Comparison of ENCODE assay signal across 17 cellular contexts in the genomic region with DNA sequence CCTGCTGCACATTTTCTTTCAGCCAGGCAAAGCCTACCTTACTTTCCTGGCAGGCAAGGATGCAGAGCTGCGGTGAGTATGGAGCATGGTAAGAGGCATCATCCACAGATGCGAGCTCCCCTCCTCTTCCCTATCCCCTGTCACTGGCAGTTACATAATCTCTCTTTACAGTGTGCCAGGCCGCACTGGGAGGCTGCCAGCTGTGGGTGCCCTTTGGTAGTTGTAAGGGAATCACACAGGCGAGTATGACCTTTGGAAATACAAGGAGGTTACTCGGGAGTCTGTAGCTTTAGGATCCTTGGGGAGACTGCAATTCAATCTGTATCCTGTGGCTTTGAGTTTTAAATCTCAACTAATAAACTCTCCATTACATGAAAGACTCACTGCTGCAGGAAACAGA.
DNase-seq lines count a peak whose midpoint lies in the region; ATAC-seq and TF ChIP-seq lines count a peak whose summit lies in the region.
"Had no signal": no experiment of that assay in that cellular context is flagged by ENCODE, and none has a peak within 500 bp of the region (broad histone marks: within the 10 kb centered on the region; RNA-seq: fewer than 3 reads in every experiment).

No MANE protein-coding gene starts in this region.

- H2BK12ac ChIP-seq in trophoblast cell (ENCODE audit: low read length), result no peak overlapping the region

- H3K4me2 ChIP-seq in trophoblast cell (ENCODE audit: low read length), result no peak overlapping the region

- no peak overlapping the region for H2AK5ac ChIP-seq in trophoblast cell (ENCODE audit: low read length)

- peak; percentile 20 for DNase-seq in Ammon's horn (ENCODE audit: low spot score)
- peak in 2 of 3 donors; percentile 64 to 65 for DNase-seq in Peyer's patch
- DNase-seq in right cardiac atrium, result peak; percentile 23 to 67 (median 56)
- DNase-seq in trophoblast cell, result no peak
- DNase-seq in GM19240 (ENCODE audit: insufficient read length, low spot score), result no peak
- DNase-seq in T-helper 1 cell, result no peak
- no peak for DNase-seq in epidermal melanocyte (ENCODE audit: insufficient read length, low spot score)
- DNase-seq: CD8-positive, alpha-beta memory T cell; DMS 273 treated with DMSO at 0.1 percent for 48 hours; HFFc6; MG63; NCI-H1105 treated with DMSO at 0.1 percent for 48 hours; NCI-H187; NCI-H446; RPMI8226 had no signal

- H2BK120ac ChIP-seq in trophoblast cell (ENCODE audit: insufficient read depth, low read length, poor library complexity), result no peak overlapping the region

- no peak overlapping the region for H3K18ac ChIP-seq in trophoblast cell (ENCODE audit: low read length)

- no peak overlapping the region for H3K4me3 ChIP-seq in Peyer's patch
- H3K4me3 ChIP-seq in right cardiac atrium (ENCODE audit: low read length), result no peak overlapping the region
- H3K4me3 ChIP-seq in trophoblast cell (ENCODE audit: low read depth, low read length), result peak overlapping the region; percentile 36
- H3K4me3 ChIP-seq: MG63, SJSA1 had no signal

- H3K4me1 ChIP-seq in Peyer's patch, result no peaks in the 10 kb centered on the region
- H3K4me1 ChIP-seq in right cardiac atrium (ENCODE audit: control insufficient read depth, insufficient read depth, low read length), result no peaks in the 10 kb centered on the region
- peaks cover 0 to 2% of the 10 kb centered on the region in 2 experiments for H3K4me1 ChIP-seq in trophoblast cell (ENCODE audit: control insufficient read depth in 1 of 2, insufficient read depth in 2 of 2, low read length in 2 of 2)

- no peak overlapping the region for H4K91ac ChIP-seq in trophoblast cell (ENCODE audit: low read depth, low read length)

- TF ChIP-seq CTCF in Peyer's patch (IDR thresholded peaks at IDR 0.05), result peak in 1 of 6 experiments; percentile 8

- H4K12ac ChIP-seq in trophoblast cell (ENCODE audit: low read depth, low read length), result no peak overlapping the region

- 70% methylated on average over 5 of the region's 5 CpGs for WGBS in right cardiac atrium
- no CpG with 5 or more reads among the region's 5 CpGs for WGBS in trophoblast cell (ENCODE audit: extremely low coverage, insufficient coverage, insufficient read length)

- intact Hi-C loops in right cardiac atrium (cut with DNase I), result loop anchor here in 2 of 4 donors (5.0 to 10.0 kb wide), 2 partner anchors 762 to 765 kb away; no protein-coding TSS in a partner anchor

- no peak overlapping the region for H2BK5ac ChIP-seq in trophoblast cell (ENCODE audit: low read depth, low read length, poor library complexity)

- H3K4ac ChIP-seq in trophoblast cell (ENCODE audit: low read depth, low read length), result no peak overlapping the region

- H3K9me3 ChIP-seq in Peyer's patch (no peaks in the 10 kb centered on the region), right cardiac atrium (ENCODE audit: control insufficient read depth, low read length) (no peaks in the 10 kb centered on the region), trophoblast cell (ENCODE audit: insufficient read depth, low read depth, low read length) (peaks cover 2% of the 10 kb centered on the region)
- H3K9me3 ChIP-seq: MG63, SJSA1 had no signal

- H3K79me1 ChIP-seq in trophoblast cell (ENCODE audit: low read length), result no peaks in the 10 kb centered on the region

- H3K36me3 ChIP-seq in Peyer's patch (no peaks in the 10 kb centered on the region), trophoblast cell (ENCODE audit: control insufficient read depth in 1 of 2, insufficient read depth in 2 of 2, low read length in 2 of 2) (no peaks in the 10 kb centered on the region)
- H3K36me3 ChIP-seq: MG63, SJSA1 had no signal

- H3K27ac ChIP-seq in Peyer's patch (peak overlapping the region in 1 of 4 donors; percentile 14), right cardiac atrium (ENCODE audit: low read length) (no peak overlapping the region), trophoblast cell (ENCODE audit: low read depth, low read length) (no peak overlapping the region)
- H3K27ac ChIP-seq: SJSA1 had no signal

- no peak overlapping the region for H3K9ac ChIP-seq in trophoblast cell (ENCODE audit: low read length)

- no peaks in the 10 kb centered on the region for H3K79me2 ChIP-seq in trophoblast cell (ENCODE audit: control insufficient read depth, insufficient read depth, low read length, poor library complexity)

- no peak overlapping the region for H3K23ac ChIP-seq in trophoblast cell (ENCODE audit: low read length)

- no peak for TF ChIP-seq POLR2A in Peyer's patch (IDR thresholded peaks at IDR 0.05)

- H2AFZ ChIP-seq in trophoblast cell (ENCODE audit: insufficient read depth, low read length, poor library complexity), result no peak overlapping the region

- no peaks in the 10 kb centered on the region for H3K27me3 ChIP-seq in Peyer's patch
- H3K27me3 ChIP-seq in right cardiac atrium (ENCODE audit: control insufficient read depth, insufficient read depth), result no peaks in the 10 kb centered on the region
- H3K27me3 ChIP-seq in trophoblast cell (ENCODE audit: insufficient read depth, low read length), result no peaks in the 10 kb centered on the region
- H3K27me3 ChIP-seq: MG63, SJSA1 had no signal

- peak; percentile 48 to 54 for ATAC-seq in right cardiac atrium
- no peak for ATAC-seq in GM21528 (IDR thresholded peaks at IDR 0.05; ENCODE audit: low FRiP score, unreplicated experiment)

- H4K8ac ChIP-seq in trophoblast cell (ENCODE audit: low read depth, low read length), result no peak overlapping the region

- H3K14ac ChIP-seq in trophoblast cell (ENCODE audit: low read length), result no peak overlapping the region

Comparison
In these comparisons a context has a peak if more than half of its experiments do, and no peak if none do; other contexts are left out.
1. DNase-seq: peak in Ammon's horn (single experiment), Peyer's patch (2 of 3) and right cardiac atrium (3 of 3); none in trophoblast cell (0 of 2), GM19240 (single experiment), T-helper 1 cell (0 of 5) and epidermal melanocyte (single experiment).